ENCODE assay signal across 10 cellular contexts in genomic region chr3:29759443-29760033, GRCh38.
DNase-seq lines count a peak whose midpoint lies in the region; ATAC-seq, FAIRE-seq and TF ChIP-seq lines count a peak whose summit lies in the region.
"Had no signal": no experiment of that assay in that cellular context is flagged by ENCODE, and none has a peak within 500 bp of the region (broad histone marks: within the 10 kb centered on the region; RNA-seq: fewer than 3 reads in every experiment).

No MANE protein-coding gene starts in this region.

- peak overlapping the region; percentile 71 for H3K4me2 ChIP-seq in mammary epithelial cell (ENCODE audit: insufficient read depth, low read depth, low read length)

- no peak for FAIRE-seq in urothelium cell line (lab: Jason Lieb, UNC)
- FAIRE-seq: A204.1 had no signal

- dilution Hi-C loops in mammary epithelial cell (cut with HindIII; ENCODE audit: low sequenced_read_pairs), result loop anchor here (5.0 kb wide), 1 partner anchor 67 kb away; no protein-coding TSS in a partner anchor

- H3K27ac Mint-ChIP-seq in activated naive CD4-positive, alpha-beta T cell treated with anti-CD3 and anti-CD28 coated beads, Interleukin-2, amount 50 U/mL, for 72 hours, result no peak overlapping the region

- H3K4me1 ChIP-seq in mammary epithelial cell (ENCODE audit: insufficient read depth, low read length), result peaks cover 40% of the 10 kb centered on the region
- H3K4me1 ChIP-seq in lung (ENCODE audit: control insufficient read depth in 2 of 2, insufficient read depth in 2 of 2, low read length in 2 of 2), result peaks cover 6 to 44% of the 10 kb centered on the region in 2 donors

- no peaks in the 10 kb centered on the region for H3K9me3 Mint-ChIP-seq in activated naive CD4-positive, alpha-beta T cell treated with anti-CD3 and anti-CD28 coated beads, Interleukin-2, amount 50 U/mL, for 72 hours

- ATAC-seq in lung (ENCODE audit: insufficient read depth, low FRiP score) (no peak), HG02970 (IDR thresholded peaks at IDR 0.05; ENCODE audit: low FRiP score, unreplicated experiment) (no peak)
- ATAC-seq in activated naive CD4-positive, alpha-beta T cell treated with anti-CD3 and anti-CD28 coated beads, Interleukin-2, amount 50 U/mL, for 72 hours, result no peak

- H3K9me3 ChIP-seq in mammary epithelial cell (replicated peaks; ENCODE audit: insufficient read depth, low read length) (no peaks in the 10 kb centered on the region), lung (ENCODE audit: control insufficient read depth in 2 of 2, insufficient read depth in 1 of 2, low read length in 1 of 2) (no peaks in the 10 kb centered on the region)

- H3K27me3 ChIP-seq in mammary epithelial cell (ENCODE audit: insufficient read depth, low read length) (no peaks in the 10 kb centered on the region), lung (ENCODE audit: control insufficient read depth, insufficient read depth) (no peaks in the 10 kb centered on the region)

- H3K9ac ChIP-seq in mammary epithelial cell (ENCODE audit: insufficient read depth, low read length), result peak overlapping the region; percentile 47

- TF ChIP-seq CTCF in mammary epithelial cell (conservative IDR thresholded peaks at IDR 0.05 in 1 of 2, IDR thresholded peaks at IDR 0.05 in 1 of 2; ENCODE audit: extremely low read depth in 1 of 2, insufficient read depth in 1 of 2, low read depth in 1 of 2, low read length in 2 of 2) (no peak), lung (IDR thresholded peaks at IDR 0.05; ENCODE audit: control extremely low read depth, extremely low read depth) (no peak)

- intact Hi-C loops in mammary epithelial cell (cut with micrococcal nuclease), result loop anchor here (1.0 to 5.0 kb wide), 7 partner anchors 65 to 907 kb away; no protein-coding TSS in a partner anchor

- no peaks in the 10 kb centered on the region for H3K79me2 ChIP-seq in mammary epithelial cell (ENCODE audit: insufficient read depth, low read length)

- BruUV-seq in mammary epithelial cell (replicated peaks; lab: Mats Ljungman, UMichigan), result no TSS peak

- peak overlapping the region; percentile 71 for H2AFZ ChIP-seq in mammary epithelial cell (ENCODE audit: low read depth, low read length)

- CTCF ChIA-PET in mammary epithelial cell (lab: Charles Lee; ENCODE audit: low non-redundant PET), result no interaction called here

- H3K36me3 Mint-ChIP-seq in activated naive CD4-positive, alpha-beta T cell treated with anti-CD3 and anti-CD28 coated beads, Interleukin-2, amount 50 U/mL, for 72 hours, result no peaks in the 10 kb centered on the region

- no peaks in the 10 kb centered on the region for H4K20me1 ChIP-seq in mammary epithelial cell (ENCODE audit: insufficient read depth, low read length)

- 44% methylated on average over 9 of the region's 9 CpGs for WGBS in mammary epithelial cell (ENCODE audit: low coverage, missing lambda C conversion rate)
- WGBS in lung, 2 donors, result 73 to 82% methylated on average over 9 of the region's 9 CpGs

- H3K27ac ChIP-seq in mammary epithelial cell (ENCODE audit: insufficient read depth, low read depth, low read length) (peak overlapping the region; percentile 89), lung (ENCODE audit: low read depth in 1 of 2, low read length in 1 of 2) (peak overlapping the region; percentile 67 to 88)

- no peaks in the 10 kb centered on the region for H3K36me3 ChIP-seq in mammary epithelial cell (ENCODE audit: insufficient read depth, low read length)
- no peaks in the 10 kb centered on the region for H3K36me3 ChIP-seq in lung (ENCODE audit: control insufficient read depth in 2 of 2, insufficient read depth in 2 of 2, low read length in 2 of 2)

- in situ Hi-C loops in mammary epithelial cell (cut with MboI; ENCODE audit: low sequenced_read_pairs in 2 of 2), result loop anchor here (5.0 to 25.0 kb wide), 4 partner anchors 297 to 845 kb away; partner anchors contain the start of gene RBMS3 (in 2 of the 2)

- H3K4me3 ChIP-seq in mammary epithelial cell (replicated peaks in 1 of 3; ENCODE audit: insufficient read depth in 1 of 3, low read depth in 2 of 3, low read length in 3 of 3), result no peak overlapping the region
- no peak overlapping the region for H3K4me3 ChIP-seq in lung

- DNase-seq in NCI-H1417 (lab: John Stamatoyannopoulos, UW) (peak; percentile 31 to 83 (median 46)), NCI-H1417 treated with DMSO at 0.1 percent for 48 hours (lab: John Stamatoyannopoulos, UW) (no peak), mammary epithelial cell (peak; percentile 78), lung (ENCODE audit: low spot score) (no peak), urothelium cell line (ENCODE audit: low spot score) (peak; percentile 11), D341Med (ENCODE audit: low spot score) (no peak)
- DNase-seq in activated naive CD4-positive, alpha-beta T cell treated with anti-CD3 and anti-CD28 coated beads, Interleukin-2, amount 50 U/mL, for 72 hours (ENCODE audit: low spot score in 2 of 2), result no peak
- DNase-seq: effector CD4-positive, alpha-beta T cell had no signal

Comparison
In these comparisons a context has a peak if more than half of its experiments do, and no peak if none do; other contexts are left out.
1. DNase-seq: peak in NCI-H1417 (3 of 3), mammary epithelial cell (single experiment) and urothelium cell line (single experiment); none in NCI-H1417 treated with DMSO at 0.1 percent for 48 hours (single experiment), lung (single experiment), activated naive CD4-positive, alpha-beta T cell treated with anti-CD3 and anti-CD28 coated beads, Interleukin-2, amount 50 U/mL, for 72 hours (0 of 2) and D341Med (single experiment).